ENCODE assay signal across 7 cellular contexts in the genomic region with DNA sequence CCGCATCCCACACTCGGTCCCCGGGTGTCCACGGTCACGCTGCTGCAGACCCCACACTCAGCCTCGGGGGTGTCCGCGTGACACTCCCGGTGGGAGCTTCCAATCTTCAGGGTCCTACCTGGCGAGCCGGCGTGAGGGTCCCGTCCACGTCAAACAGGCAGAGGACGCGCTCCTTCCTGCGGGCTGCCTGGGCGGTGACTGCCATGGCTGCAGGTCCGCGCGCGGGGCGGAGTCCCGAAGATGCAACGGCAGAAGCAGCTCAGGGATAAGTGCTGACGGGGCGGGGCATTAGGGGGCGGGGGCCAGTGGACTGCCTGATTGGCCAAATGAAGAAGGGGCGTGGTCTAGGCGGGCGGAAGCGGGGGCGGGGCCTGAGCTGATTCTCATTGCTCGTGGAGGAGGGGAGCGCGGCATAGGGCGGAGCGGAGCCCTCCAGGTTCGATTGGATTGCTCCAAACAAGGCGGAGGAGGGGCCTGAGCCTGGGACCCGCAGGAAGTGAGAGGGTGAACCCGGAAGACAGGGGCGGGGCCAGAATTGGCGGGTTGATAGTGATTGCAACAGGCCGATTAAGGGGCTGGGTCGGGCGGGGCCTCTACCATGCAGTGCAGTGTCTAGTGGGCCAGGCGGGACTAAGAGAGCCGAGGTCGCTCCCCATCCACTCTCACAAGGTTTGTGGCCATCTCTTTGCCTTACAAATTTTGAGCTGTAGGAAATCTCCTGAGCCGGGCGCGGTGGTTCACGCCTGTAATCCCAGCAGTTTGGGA. TPM values are rescaled to one million over a fixed set of nuclear protein-coding genes. Genes with fewer than 3 reads are reported as not detected.
DNase-seq lines count a peak whose midpoint lies in the region; ATAC-seq, FAIRE-seq and TF ChIP-seq lines count a peak whose summit lies in the region.

PMM1 (minus strand) TSS at position 240 of the 765 bp plus-strand sequence; CDS start at position 205, 35 bp downstream.

- H3K4me3 ChIP-seq in astrocyte of the cerebellum (ENCODE audit: low read depth, low read length) (peak within 1 kb of the TSS; percentile 88), hepatocyte (peak within 1 kb of the TSS; percentile 53)

- no peaks in the 10 kb centered on the region for H3K9me2 ChIP-seq in hepatocyte (replicated peaks; ENCODE audit: insufficient read depth)

- peak; percentile 99 for FAIRE-seq in GM18507 (lab: Jason Lieb, UNC)

- peak within 1 kb of the TSS; percentile 86 for H3K27ac ChIP-seq in hepatocyte

- no peaks in the 10 kb centered on the region for H4K20me1 ChIP-seq in hepatocyte (ENCODE audit: insufficient read depth, poor library complexity, severe bottlenecking)

- TF ChIP-seq CTCF in astrocyte of the cerebellum (IDR thresholded peaks at IDR 0.05; ENCODE audit: low read depth, low read length, missing control alignments) (no peak), hepatocyte (IDR thresholded peaks at IDR 0.05; ENCODE audit: poor library complexity) (no peak)

- peak; percentile 99 for DNase-seq in GM18507 (ENCODE audit: extremely low spot score, insufficient read length, low read depth)
- DNase-seq in NCI-H2029 treated with DMSO at 0.1 percent for 48 hours (lab: John Stamatoyannopoulos, UW), result peak; percentile 94
- DNase-seq in T-helper 9 cell, result peak; percentile 100
- peak; percentile 98 for DNase-seq in astrocyte of the cerebellum (ENCODE audit: low read depth)
- DNase-seq in hepatocyte (ENCODE audit: low spot score), result peak; percentile 100
- DNase-seq in renal cortical epithelial cell (ENCODE audit: low read depth), result peak; percentile 96

- H3K9me3 ChIP-seq in hepatocyte (ENCODE audit: low read depth), result no peaks in the 10 kb centered on the region

- in situ Hi-C loops in astrocyte of the cerebellum (cut with HindIII; ENCODE audit: low sequenced_read_pairs), result no loop called here

- H3K4me2 ChIP-seq in hepatocyte, result peak within 1 kb of the TSS; percentile 98

- H3K36me3 ChIP-seq in hepatocyte (replicated peaks; ENCODE audit: insufficient read depth, low read depth), result no peaks in the 10 kb centered on the region

- peaks cover 11% of the 10 kb centered on the region for H3K4me1 ChIP-seq in hepatocyte (ENCODE audit: insufficient read depth)

- H3K27me3 ChIP-seq in hepatocyte, result no peaks in the 10 kb centered on the region

- ATAC-seq in HG02981 (IDR thresholded peaks at IDR 0.05; ENCODE audit: unreplicated experiment), result peak; percentile 94

- H2AFZ ChIP-seq in hepatocyte, result peak within 1 kb of the TSS; percentile 51

- H3K79me2 ChIP-seq in hepatocyte, result peaks cover 37% of the 10 kb centered on the region

- under 1% methylated on average over 49 of the region's 54 CpGs for WGBS in hepatocyte (ENCODE audit: low lambda C conversion rate, missing lambda C conversion rate)

RNA-seq across cellular contexts. Expression of gene PMM1, which starts in this region (rescaled TPM):
- total RNA-seq in hepatocyte (36.5 and 42.3 TPM in 2 replicates), renal cortical epithelial cell (9.9 and 14.6 TPM in 2 replicates)
- 66.1 and 68.7 TPM in 2 replicates for polyA plus RNA-seq in hepatocyte

Comparison
In these comparisons a context has a peak if more than half of its experiments do, and no peak if none do; other contexts are left out.
1. Peak in every context shown above with its lines: DNase-seq, ATAC-seq, H3K4me3 ChIP-seq and H3K27ac ChIP-seq.